ENCODE assay signal across 1 cellular context in the genomic region with DNA sequence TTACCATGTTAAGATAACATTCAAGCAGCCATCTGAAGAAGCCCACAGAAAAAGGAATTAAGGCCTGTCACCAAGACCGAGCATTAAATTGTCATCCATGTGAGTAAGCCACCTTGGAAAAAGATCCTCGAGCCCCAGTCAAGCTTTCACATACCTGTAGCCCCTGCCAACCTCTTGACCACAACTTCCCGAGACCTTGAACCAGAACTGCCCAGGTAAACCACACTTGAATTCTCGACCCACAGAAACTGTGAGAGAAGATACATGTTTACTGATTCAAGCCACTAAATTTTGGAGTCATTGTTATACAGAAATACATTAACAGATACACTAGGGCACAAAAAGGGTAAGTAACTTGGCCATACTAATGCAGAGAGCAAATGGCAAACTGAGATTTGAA.
TF ChIP-seq lines count a peak whose summit lies in the region.

No MANE protein-coding gene starts in this region.

TF ChIP-seq in HepG2, 621 proteins besides CTCF, POLR2A, EP300 and RAD21 (continued from another document):
- TF ChIP-seq, protein P1, sequence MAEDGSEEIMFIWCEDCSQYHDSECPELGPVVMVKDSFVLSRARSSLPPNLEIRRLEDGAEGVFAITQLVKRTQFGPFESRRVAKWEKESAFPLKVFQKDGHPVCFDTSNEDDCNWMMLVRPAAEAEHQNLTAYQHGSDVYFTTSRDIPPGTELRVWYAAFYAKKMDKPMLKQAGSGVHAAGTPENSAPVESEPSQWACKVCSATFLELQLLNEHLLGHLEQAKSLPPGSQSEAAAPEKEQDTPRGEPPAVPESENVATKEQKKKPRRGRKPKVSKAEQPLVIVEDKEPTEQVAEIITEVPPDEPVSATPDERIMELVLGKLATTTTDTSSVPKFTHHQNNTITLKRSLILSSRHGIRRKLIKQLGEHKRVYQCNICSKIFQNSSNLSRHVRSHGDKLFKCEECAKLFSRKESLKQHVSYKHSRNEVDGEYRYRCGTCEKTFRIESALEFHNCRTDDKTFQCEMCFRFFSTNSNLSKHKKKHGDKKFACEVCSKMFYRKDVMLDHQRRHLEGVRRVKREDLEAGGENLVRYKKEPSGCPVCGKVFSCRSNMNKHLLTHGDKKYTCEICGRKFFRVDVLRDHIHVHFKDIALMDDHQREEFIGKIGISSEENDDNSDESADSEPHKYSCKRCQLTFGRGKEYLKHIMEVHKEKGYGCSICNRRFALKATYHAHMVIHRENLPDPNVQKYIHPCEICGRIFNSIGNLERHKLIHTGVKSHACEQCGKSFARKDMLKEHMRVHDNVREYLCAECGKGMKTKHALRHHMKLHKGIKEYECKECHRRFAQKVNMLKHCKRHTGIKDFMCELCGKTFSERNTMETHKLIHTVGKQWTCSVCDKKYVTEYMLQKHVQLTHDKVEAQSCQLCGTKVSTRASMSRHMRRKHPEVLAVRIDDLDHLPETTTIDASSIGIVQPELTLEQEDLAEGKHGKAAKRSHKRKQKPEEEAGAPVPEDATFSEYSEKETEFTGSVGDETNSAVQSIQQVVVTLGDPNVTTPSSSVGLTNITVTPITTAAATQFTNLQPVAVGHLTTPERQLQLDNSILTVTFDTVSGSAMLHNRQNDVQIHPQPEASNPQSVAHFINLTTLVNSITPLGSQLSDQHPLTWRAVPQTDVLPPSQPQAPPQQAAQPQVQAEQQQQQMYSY (CRISPR knock-in tag; IDR thresholded peaks at IDR 0.05), result no peak
- no peak for TF ChIP-seq CENPT (CRISPR knock-in tag; IDR thresholded peaks at IDR 0.05; ENCODE audit: low read depth)
- TF ChIP-seq HOXA3 (CRISPR knock-in tag; IDR thresholded peaks at IDR 0.05), result no peak
